Comparison of ENCODE assay signal across 31 cellular contexts in genomic region chr2:69007169-69007568, GRCh38. TPM values are rescaled to one million over a fixed set of nuclear protein-coding genes. Genes with fewer than 3 reads are reported as not detected.
"Had no signal": no experiment of that assay in that cellular context is flagged by ENCODE, and none has a peak within 500 bp of the region (broad histone marks: within the 10 kb centered on the region; RNA-seq: fewer than 3 reads in every experiment).

No MANE protein-coding gene starts in this region.

- H3K36me3 ChIP-seq: adrenal gland, breast epithelium, SJCRH30 had no signal

- H3K27ac ChIP-seq: adrenal gland, breast epithelium, SJCRH30 had no signal

- H3K9me3 ChIP-seq: adrenal gland had no signal

- DNase-seq: activated CD4-positive, alpha-beta T cell treated with anti-CD3 and anti-CD28 coated beads for 1 hour; activated CD4-positive, alpha-beta T cell treated with anti-CD3 and anti-CD28 coated beads, Interleukin-2, amount 50 U/mL, for 48 hours; activated CD8-positive, alpha-beta memory T cell treated with anti-CD3 and anti-CD28 coated beads for 24 hours; activated gamma-delta T cell; activated naive CD4-positive, alpha-beta T cell treated with anti-CD3 and anti-CD28 coated beads for 36 hours; activated naive CD8-positive, alpha-beta T cell treated with anti-CD3 and anti-CD28 coated beads for 36 hours; activated T-cell treated with anti-CD3 and anti-CD28 coated beads, Interleukin-2, amount 50 U/mL, for 48 hours; adrenal gland; anterior cingulate cortex; caudate nucleus; KG1; NCI-H1092; NCI-H1417; NCI-H1930; NCI-H2171; NCI-H2227 treated with DMSO at 0.1 percent for 48 hours; NCI-H446 treated with DMSO at 0.1 percent for 48 hours; NCI-H524 treated with DMSO at 0.1 percent for 48 hours; NCI-H748 treated with DMSO at 0.1 percent for 48 hours; SJCRH30; SK-N-SH; T-helper 1 cell had no signal

- H3K4me3 ChIP-seq: adrenal gland, breast epithelium, SJCRH30 had no signal

- H3K27me3 ChIP-seq: adrenal gland, breast epithelium, SJCRH30 had no signal

- H3K4me1 ChIP-seq: breast epithelium, SJCRH30 had no signal

- ATAC-seq: activated T-helper 17 cell treated with anti-CD3 and anti-CD28 coated beads, Interleukin-2, amount 50 U/mL, for 72 hours; WTC11 had no signal

RNA-seq across cellular contexts. Expression of gene ANTXR1, which starts 5.8 kb away (rescaled TPM):
- total RNA-seq: activated CD4-positive, alpha-beta T cell treated with anti-CD3 and anti-CD28 coated beads, Interleukin-2, amount 10 ng/mL, durations not matched to agents 24 days and 14 days; OCI-LY7; T-helper 2 cell treated with Interferon-gamma antibody and Interleukin-4, amounts not matched to agents 100 ng/mL and 5 ng/mL, for 36 hours had no signal

RNA-seq across cellular contexts. Expression of gene GKN1, which starts 32.7 kb away (rescaled TPM):
- total RNA-seq: activated CD4-positive, alpha-beta T cell treated with anti-CD3 and anti-CD28 coated beads, Interleukin-2, amount 10 ng/mL, durations not matched to agents 24 days and 14 days; activated naive CD4-positive, alpha-beta T cell treated with anti-CD3 and anti-CD28 coated beads for 36 hours; activated naive CD8-positive, alpha-beta T cell treated with anti-CD3 and anti-CD28 coated beads for 36 hours; activated T-helper 17 cell treated with anti-CD3 and anti-CD28 coated beads, Interleukin-2, amount 50 U/mL, for 72 hours; breast epithelium; LHCN-M2; M059J; OCI-LY7; RPMI7951; SJCRH30; T-helper 2 cell treated with Interferon-gamma antibody and Interleukin-4, amounts not matched to agents 100 ng/mL and 5 ng/mL, for 36 hours; WTC11 had no signal

RNA-seq across cellular contexts. Expression of gene GKN2, which starts 54.5 kb away (rescaled TPM):
- total RNA-seq: activated CD4-positive, alpha-beta T cell treated with anti-CD3 and anti-CD28 coated beads, Interleukin-2, amount 10 ng/mL, durations not matched to agents 24 days and 14 days; activated naive CD4-positive, alpha-beta T cell treated with anti-CD3 and anti-CD28 coated beads for 36 hours; activated naive CD8-positive, alpha-beta T cell treated with anti-CD3 and anti-CD28 coated beads for 36 hours; activated T-helper 17 cell treated with anti-CD3 and anti-CD28 coated beads, Interleukin-2, amount 50 U/mL, for 72 hours; breast epithelium; LHCN-M2; M059J; OCI-LY7; RPMI7951; SJCRH30; T-helper 2 cell treated with Interferon-gamma antibody and Interleukin-4, amounts not matched to agents 100 ng/mL and 5 ng/mL, for 36 hours; WTC11 had no signal
